11 cellular contexts compared by ENCODE assay signal in the genomic region with DNA sequence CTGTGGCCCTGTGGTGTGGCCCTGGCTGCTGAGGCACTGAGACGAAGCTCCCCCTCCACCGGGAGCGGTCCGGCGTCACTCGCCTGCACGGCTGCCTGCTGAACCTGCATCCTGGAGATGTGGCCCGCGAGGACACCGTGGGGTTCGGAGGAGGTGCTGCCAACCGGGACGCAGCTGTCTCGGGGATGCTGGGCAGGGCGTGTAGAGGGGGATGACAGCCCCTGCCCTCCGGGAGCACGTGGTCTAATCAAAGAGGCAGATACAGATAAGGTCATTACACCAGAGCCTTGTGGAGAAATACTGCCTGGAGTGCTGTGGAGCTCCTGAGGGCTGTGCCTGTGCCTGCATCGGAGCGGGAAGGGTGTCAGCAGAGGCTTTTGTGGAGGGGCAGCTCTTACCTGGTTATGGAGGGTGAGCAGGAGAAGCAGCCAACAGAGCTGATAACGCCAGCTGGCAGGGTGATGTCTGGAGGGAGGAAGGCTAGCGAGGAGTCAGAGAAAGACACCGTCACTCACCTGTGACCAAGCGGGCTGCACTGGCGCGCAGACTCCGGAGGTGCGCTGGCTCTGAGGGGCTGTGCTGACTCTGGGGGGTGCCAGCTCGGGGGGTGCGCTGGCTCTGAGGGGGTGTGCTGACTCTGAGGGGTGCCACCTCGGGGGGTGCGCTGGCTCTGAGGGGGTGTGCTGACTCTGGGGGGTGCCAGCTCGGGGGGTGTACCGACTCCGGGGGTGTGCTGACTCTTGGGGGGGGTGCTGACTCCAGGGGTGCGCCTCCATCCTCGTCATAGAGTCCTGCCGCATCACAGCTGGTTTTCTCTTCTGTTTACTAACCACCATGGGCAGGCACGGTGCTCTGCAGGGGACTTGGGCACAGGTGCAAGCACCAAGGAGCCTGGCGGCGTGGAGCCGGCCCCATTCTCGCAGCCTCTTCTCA.
A peak's percentile ranks its signal among the peaks of the same experiment; 100 is the strongest.
DNase-seq lines count a peak whose midpoint lies in the region; ATAC-seq and TF ChIP-seq lines count a peak whose summit lies in the region.
"Had no signal": no experiment of that assay in that cellular context is flagged by ENCODE, and none has a peak within 500 bp of the region (broad histone marks: within the 10 kb centered on the region; RNA-seq: fewer than 3 reads in every experiment).

No MANE protein-coding gene starts in this region.

- H3K9me3 Mint-ChIP-seq in dendritic cell treated with granulocyte-macrophage colony-stimulating factor and Interleukin-4, amounts not matched to agents 40 ng/mL and 50 ng/mL, for 4 days: no peaks in the 10 kb centered on the region
- H3K9me3 Mint-ChIP-seq: naive thymus-derived CD8-positive, alpha-beta T cell had no signal

- WGBS in heart right ventricle, 2 donors: 84 to 92% methylated on average over 42 of the region's 42 CpGs
- WGBS in thymus: 87% methylated on average over 42 of the region's 42 CpGs

- intact Hi-C loops in left cardiac atrium (cut with DNase I): no loop called here
- intact Hi-C loops in heart right ventricle (cut with DNase I): no loop called here
- intact Hi-C loops in dendritic cell treated with granulocyte-macrophage colony-stimulating factor and Interleukin-4, amounts not matched to agents 40 ng/mL and 50 ng/mL, for 4 days (cut with micrococcal nuclease): no loop called here

- peaks cover 9% of the 10 kb centered on the region for H3K27me3 Mint-ChIP-seq in dendritic cell treated with granulocyte-macrophage colony-stimulating factor and Interleukin-4, amounts not matched to agents 40 ng/mL and 50 ng/mL, for 4 days
- H3K27me3 Mint-ChIP-seq: naive thymus-derived CD8-positive, alpha-beta T cell had no signal

- peak overlapping the region; percentile 57 for H3K27ac Mint-ChIP-seq in dendritic cell treated with granulocyte-macrophage colony-stimulating factor and Interleukin-4, amounts not matched to agents 40 ng/mL and 50 ng/mL, for 4 days

- H3K36me3 ChIP-seq in heart right ventricle (peaks cover 0 to 70% (median 5%) of the 10 kb centered on the region in 9 donors), thymus (ENCODE audit: control insufficient read depth, insufficient read depth) (peaks cover 79% of the 10 kb centered on the region)

- peaks cover 86% of the 10 kb centered on the region for H3K36me3 Mint-ChIP-seq in dendritic cell treated with granulocyte-macrophage colony-stimulating factor and Interleukin-4, amounts not matched to agents 40 ng/mL and 50 ng/mL, for 4 days (ENCODE audit: low read depth)

- DNase-seq in left cardiac atrium (peak; percentile 13), heart right ventricle (no peak), NCI-H2171 treated with DMSO at 0.1 percent for 48 hours (lab: John Stamatoyannopoulos, UW) (peak; percentile 83), DMS53 treated with DMSO at 0.1 percent for 48 hours (lab: John Stamatoyannopoulos, UW; ENCODE audit: unreplicated experiment) (no peak), DMS 273 treated with DMSO at 0.1 percent for 48 hours (lab: John Stamatoyannopoulos, UW) (no peak)
- DNase-seq: NCI-H1048, SW 1271 had no signal

- H3K27ac ChIP-seq in heart right ventricle (no peak overlapping the region), thymus (ENCODE audit: low read depth) (peak overlapping the region; percentile 2)

- no peak for TF ChIP-seq CTCF in heart right ventricle (IDR thresholded peaks at IDR 0.05)

- H3K27me3 ChIP-seq in heart right ventricle (no peaks in the 10 kb centered on the region), thymus (ENCODE audit: control insufficient read depth, insufficient read depth) (no peaks in the 10 kb centered on the region)

- no peak for ATAC-seq in left cardiac atrium
- ATAC-seq in heart right ventricle: no peak
- ATAC-seq in HG03571 (IDR thresholded peaks at IDR 0.05; ENCODE audit: unreplicated experiment): no peak
- ATAC-seq: naive thymus-derived CD8-positive, alpha-beta T cell had no signal

- H3K4me1 Mint-ChIP-seq in dendritic cell treated with granulocyte-macrophage colony-stimulating factor and Interleukin-4, amounts not matched to agents 40 ng/mL and 50 ng/mL, for 4 days (ENCODE audit: low read depth): peaks cover 64% of the 10 kb centered on the region

- H3K4me3 ChIP-seq in heart right ventricle (no peak overlapping the region), thymus (ENCODE audit: low read length) (no peak overlapping the region)

- H3K9me3 ChIP-seq in heart right ventricle: no peaks in the 10 kb centered on the region
- no peaks in the 10 kb centered on the region for H3K9me3 ChIP-seq in thymus (ENCODE audit: control insufficient read depth)

- H3K4me1 ChIP-seq in heart right ventricle (peaks cover 3 to 21% (median 10%) of the 10 kb centered on the region in 9 donors), thymus (ENCODE audit: control insufficient read depth, insufficient read depth, low read length) (peaks cover 9% of the 10 kb centered on the region)

- no peak overlapping the region for H3K4me3 Mint-ChIP-seq in dendritic cell treated with granulocyte-macrophage colony-stimulating factor and Interleukin-4, amounts not matched to agents 40 ng/mL and 50 ng/mL, for 4 days

Comparison
In these comparisons a context has a peak if more than half of its experiments do, and no peak if none do; other contexts are left out.
1. DNase-seq: peak in left cardiac atrium (single experiment) and NCI-H2171 treated with DMSO at 0.1 percent for 48 hours (single experiment); none in heart right ventricle (0 of 2), DMS53 treated with DMSO at 0.1 percent for 48 hours (single experiment) and DMS 273 treated with DMSO at 0.1 percent for 48 hours (single experiment).